Comparison of ENCODE assay signal across 7 cellular contexts in genomic region chr17:16666553-16666906, GRCh38. TPM values are rescaled to one million over a fixed set of nuclear protein-coding genes. Genes with fewer than 3 reads are reported as not detected.
DNase-seq lines count a peak whose midpoint lies in the region; ATAC-seq, FAIRE-seq and TF ChIP-seq lines count a peak whose summit lies in the region.
"Not testable (repeated sequence)": the region's sequence is repeated elsewhere in the genome, so short reads cannot be mapped to it uniquely, and the experiment has no call there.

No MANE protein-coding gene starts in this region.

- H2AFZ ChIP-seq in GM23248; keratinocyte (ENCODE audit: control insufficient read depth, low read length): not testable (repeated sequence)

- H3K27ac ChIP-seq in GM23248; heart left ventricle; keratinocyte (ENCODE audit: control insufficient read depth, insufficient read depth, low read length); prostate gland: not testable (repeated sequence)

- H3K9ac ChIP-seq in GM23248; keratinocyte (ENCODE audit: control insufficient read depth, extremely low read depth, insufficient read depth, low read length): not testable (repeated sequence)

- TF ChIP-seq POLR2A in heart left ventricle (IDR thresholded peaks at IDR 0.05); prostate gland (IDR thresholded peaks at IDR 0.05): not testable (repeated sequence)

- not testable (repeated sequence) for H3K9me3 ChIP-seq in GM23248 (ENCODE audit: low read depth); heart left ventricle; keratinocyte (ENCODE audit: control insufficient read depth, low read depth, low read length); prostate gland

- not testable (repeated sequence) for H3F3A ChIP-seq in GM23248 (ENCODE audit: insufficient read depth)

- WGBS in GM23248 (ENCODE audit: low coverage in 1 of 2, low lambda C conversion rate in 2 of 2, missing lambda C conversion rate in 2 of 2), 2 experiments: 69 to 75% methylated on average over 23 to 24 of the region's 24 CpGs
- 27 to 45% (median 42%) methylated on average over 18 to 24 of the region's 24 CpGs; no CpG with 5 or more reads in 1 of the 4 donors for WGBS in heart left ventricle, 4 donors
- 42% methylated on average over 20 of the region's 24 CpGs for WGBS in prostate gland

- not testable (repeated sequence) for TF ChIP-seq CTCF in choroid plexus epithelial cell (conservative IDR thresholded peaks at IDR 0.05; ENCODE audit: low read depth, low read length); heart left ventricle (IDR thresholded peaks at IDR 0.05); keratinocyte (optimal IDR thresholded peaks at IDR 0.05 in 1 of 3, IDR thresholded peaks at IDR 0.05 in 1 of 3, conservative IDR thresholded peaks at IDR 0.05 in 1 of 3; ENCODE audit: extremely low read depth in 1 of 3, insufficient read depth in 2 of 3, low read length in 3 of 3); prostate gland (IDR thresholded peaks at IDR 0.05)

- peak overlapping the region; percentile 27 to 80 for H3K4me3 Mint-ChIP-seq in activated T-cell treated with anti-CD3 and anti-CD28 coated beads, Interleukin-2, amount 50 U/mL, for 72 hours
- H3K4me3 Mint-ChIP-seq in stimulated activated naive CD8-positive, alpha-beta T cell treated with anti-CD3 and anti-CD28 coated beads, Interleukin-15, amount 100 ng/mL, for 72 hours: peak overlapping the region; percentile 29 to 85

- H3K4me2 ChIP-seq in GM23248 (ENCODE audit: unreplicated experiment) (peak overlapping the region; percentile 35), keratinocyte (ENCODE audit: control insufficient read depth, extremely low read depth, insufficient read depth, low read depth, low read length) (peak overlapping the region; percentile 51)

- H3K4me3 ChIP-seq in GM23248 (peak overlapping the region; percentile 60), choroid plexus epithelial cell (ENCODE audit: low read depth, low read length) (peak overlapping the region; percentile 52), heart left ventricle (peak overlapping the region; percentile 14 to 54 (median 42)), prostate gland (peak overlapping the region; percentile 14 to 24)
- H3K4me3 ChIP-seq in keratinocyte (ENCODE audit: control insufficient read depth in 2 of 3, extremely low read depth in 1 of 3, insufficient read depth in 2 of 3, low read depth in 1 of 3, low read length in 3 of 3): not testable (repeated sequence)

- intact Hi-C loops in heart left ventricle (cut with DNase I); prostate gland (cut with DNase I): not testable (repeated sequence)

- ATAC-seq in activated T-cell treated with anti-CD3 and anti-CD28 coated beads, Interleukin-2, amount 50 U/mL, for 72 hours (replicated peaks in 1 of 2); heart left ventricle; stimulated activated naive CD8-positive, alpha-beta T cell treated with anti-CD3 and anti-CD28 coated beads, Interleukin-15, amount 100 ng/mL, for 72 hours: not testable (repeated sequence)

- H3K36me3 ChIP-seq in GM23248 (ENCODE audit: low read depth); heart left ventricle; keratinocyte (ENCODE audit: control insufficient read depth in 2 of 2, extremely low read depth in 1 of 2, insufficient read depth in 2 of 2, low read length in 2 of 2); prostate gland: not testable (repeated sequence)

- not testable (repeated sequence) for H3K79me2 ChIP-seq in GM23248 (ENCODE audit: insufficient read depth); keratinocyte (ENCODE audit: control insufficient read depth, insufficient read depth, low read length)

- not testable (repeated sequence) for H3K36me3 Mint-ChIP-seq in activated T-cell treated with anti-CD3 and anti-CD28 coated beads, Interleukin-2, amount 50 U/mL, for 72 hours (ENCODE audit: insufficient read depth in 2 of 2)

- H4K20me1 ChIP-seq in GM23248 (ENCODE audit: insufficient read depth); keratinocyte (ENCODE audit: control insufficient read depth, extremely low read depth, insufficient read depth, low read length): not testable (repeated sequence)

- in situ Hi-C loops in GM23248 (cut with MboI): not testable (repeated sequence)

- not testable (repeated sequence) for DNase-seq in GM23248; activated T-cell treated with anti-CD3 and anti-CD28 coated beads, Interleukin-2, amount 50 U/mL, for 72 hours; choroid plexus epithelial cell (ENCODE audit: low read depth); heart left ventricle; keratinocyte (ENCODE audit: low read depth, low spot score); prostate gland (ENCODE audit: low spot score); stimulated activated naive CD8-positive, alpha-beta T cell treated with anti-CD3 and anti-CD28 coated beads, Interleukin-15, amount 100 ng/mL, for 72 hours

- peaks cover 17% of the 10 kb centered on the region for H3K27me3 ChIP-seq in GM23248 (replicated peaks; ENCODE audit: insufficient read depth)
- H3K27me3 ChIP-seq in heart left ventricle: peaks cover 5 to 52% (median 22%) of the 10 kb centered on the region in 9 donors
- not testable (repeated sequence) for H3K27me3 ChIP-seq in keratinocyte (ENCODE audit: control insufficient read depth, extremely low read depth, insufficient read depth, low read length)
- H3K27me3 ChIP-seq in prostate gland (replicated peaks; ENCODE audit: insufficient read depth): peaks cover 14% of the 10 kb centered on the region

- not testable (repeated sequence) for H3K9me1 ChIP-seq in keratinocyte (ENCODE audit: control insufficient read depth, extremely low read depth, insufficient read depth, low read length)

- not testable (repeated sequence) for FAIRE-seq in keratinocyte (lab: Jason Lieb, UNC)

- H3K27me3 Mint-ChIP-seq in activated T-cell treated with anti-CD3 and anti-CD28 coated beads, Interleukin-2, amount 50 U/mL, for 72 hours (ENCODE audit: low read depth): peaks cover 27% of the 10 kb centered on the region
- peaks cover 52% of the 10 kb centered on the region for H3K27me3 Mint-ChIP-seq in stimulated activated naive CD8-positive, alpha-beta T cell treated with anti-CD3 and anti-CD28 coated beads, Interleukin-15, amount 100 ng/mL, for 72 hours

- not testable (repeated sequence) for H3K9me3 Mint-ChIP-seq in activated T-cell treated with anti-CD3 and anti-CD28 coated beads, Interleukin-2, amount 50 U/mL, for 72 hours; stimulated activated naive CD8-positive, alpha-beta T cell treated with anti-CD3 and anti-CD28 coated beads, Interleukin-15, amount 100 ng/mL, for 72 hours

- not testable (repeated sequence) for H3K9me2 ChIP-seq in GM23248 (ENCODE audit: insufficient read depth)

- H3K4me1 Mint-ChIP-seq in activated T-cell treated with anti-CD3 and anti-CD28 coated beads, Interleukin-2, amount 50 U/mL, for 72 hours (ENCODE audit: low read depth); stimulated activated naive CD8-positive, alpha-beta T cell treated with anti-CD3 and anti-CD28 coated beads, Interleukin-15, amount 100 ng/mL, for 72 hours: not testable (repeated sequence)

- dilution Hi-C loops in keratinocyte (cut with MboI; ENCODE audit: extremely low pct_ligation_motif_present, low sequenced_read_pairs): not testable (repeated sequence)

- not testable (repeated sequence) for H3K27ac Mint-ChIP-seq in activated T-cell treated with anti-CD3 and anti-CD28 coated beads, Interleukin-2, amount 50 U/mL, for 72 hours; stimulated activated naive CD8-positive, alpha-beta T cell treated with anti-CD3 and anti-CD28 coated beads, Interleukin-15, amount 100 ng/mL, for 72 hours

- H3K4me1 ChIP-seq in GM23248 (ENCODE audit: insufficient read depth); prostate gland (replicated peaks): not testable (repeated sequence)
- H3K4me1 ChIP-seq in heart left ventricle: peaks cover 0 to 10% (median 0%) of the 10 kb centered on the region in 12 donors
- peaks cover 11% of the 10 kb centered on the region for H3K4me1 ChIP-seq in keratinocyte (ENCODE audit: control insufficient read depth, extremely low read depth, insufficient read depth, low read length)

RNA-seq across cellular contexts. Expression of gene ZNF624, which starts 12.9 kb away (rescaled TPM):
- 2.5 and 3.1 TPM in 2 replicates for total RNA-seq in GM23248 (2014; rRNA removed; shearing (Covaris generic))
- polyA plus RNA-seq in GM23248 (2016; fragmentation: Nextera tagmentation; extraction: Ambion mirVana): 1.8 and 2.1 TPM in 2 replicates
- 1 to 10 TPM; 6.9 to 8.4 TPM for total RNA-seq in activated T-cell treated with anti-CD3 and anti-CD28 coated beads, Interleukin-2, amount 50 U/mL, for 72 hours
- total RNA-seq in heart left ventricle: 1 to 10 TPM in 8 of 9 donors, under 1 TPM in 1; 0.88 to 5.6 (median 1.8) TPM
- under 1 TPM; 0.55 to 0.72 TPM for polyA plus RNA-seq in heart left ventricle
- polyA plus RNA-seq in keratinocyte: 1.3 to 2.1 TPM (median 2.0 TPM) in 3 replicates
- 1.8 TPM for polyA plus RNA-seq in keratinocyte (2011; ENCODE audit: low read depth)
- 0.55 and 0.91 TPM in 2 replicates for polyA plus RNA-seq in keratinocyte (2011; cell fraction: cytosol; rRNA removed)
- polyA plus RNA-seq in keratinocyte (2011; cell fraction: nucleus; rRNA removed): 2.1 and 2.9 TPM in 2 replicates
- 1.2 and 1.5 TPM in 2 replicates for polyA plus RNA-seq in keratinocyte (2012; ENCODE audit: low replicate concordance)
- polyA minus RNA-seq in keratinocyte: 1.3 to 2.7 TPM (median 2.1 TPM) in 3 replicates
- polyA minus RNA-seq in keratinocyte (2011; cell fraction: cytosol; rRNA and poly(A)+ RNA removed): 3.5 TPM
- 3.2 and 6.5 TPM in 2 replicates for polyA minus RNA-seq in keratinocyte (2011; cell fraction: nucleus; rRNA and poly(A)+ RNA removed)
- 10 to 100 TPM in 1 of 2 donors, 1 to 10 TPM in 1; 2.9 to 11.0 TPM for total RNA-seq in prostate gland

RNA-seq across cellular contexts. Expression of gene CCDC144A, which starts 23.5 kb away (rescaled TPM):
- total RNA-seq in GM23248 (2014; rRNA removed; shearing (Covaris generic)): 0.51 and 3.5 TPM in 2 replicates
- polyA plus RNA-seq in GM23248 (2016; fragmentation: Nextera tagmentation; extraction: Ambion mirVana) (0.03 and 0.24 TPM in 2 replicates), heart left ventricle (1 to 10 TPM in 1 of 2 donors, under 1 TPM in 1; 0.78 to 1.2 TPM), keratinocyte (0.26 to 0.53 TPM (median 0.30 TPM) in 3 replicates)
- 10 to 100 TPM in 1 of 2 donors, 1 to 10 TPM in 1; 3.1 to 13.3 TPM for total RNA-seq in activated T-cell treated with anti-CD3 and anti-CD28 coated beads, Interleukin-2, amount 50 U/mL, for 72 hours
- total RNA-seq in heart left ventricle (1 to 10 TPM in 5 of 9 donors, under 1 TPM in 3, not detected in 1; 0.31 to 4.4 (median 1.5) TPM), prostate gland (10 to 100 TPM in 1 of 2 donors, under 1 TPM in 1; 0.68 to 24.7 TPM)
- polyA plus RNA-seq in keratinocyte (2011; ENCODE audit: low read depth): 0.77 TPM
- 0.01 TPM in 1 of 2 replicates, not detected in the other for polyA plus RNA-seq in keratinocyte (2011; cell fraction: cytosol; rRNA removed)
- 0.69 and 1.3 TPM in 2 replicates for polyA plus RNA-seq in keratinocyte (2011; cell fraction: nucleus; rRNA removed)
- polyA plus RNA-seq in keratinocyte (2012; ENCODE audit: low replicate concordance): 0.03 and 0.18 TPM in 2 replicates
- polyA minus RNA-seq in keratinocyte: 1.6 to 2.4 TPM (median 2.2 TPM) in 3 replicates
- polyA minus RNA-seq in keratinocyte (2011; cell fraction: cytosol; rRNA and poly(A)+ RNA removed): not detected
- polyA minus RNA-seq in keratinocyte (2011; cell fraction: nucleus; rRNA and poly(A)+ RNA removed): 1.3 and 4.2 TPM in 2 replicates
